ENCODE assay signal across 8 cellular contexts in genomic region chr17:77957215-77957868, GRCh38. TPM values are rescaled to one million over a fixed set of nuclear protein-coding genes. Genes with fewer than 3 reads are reported as not detected.
DNase-seq lines count a peak whose midpoint lies in the region; ATAC-seq and TF ChIP-seq lines count a peak whose summit lies in the region.

No MANE protein-coding gene starts in this region.

- CTCF ChIA-PET in activated CD8-positive, alpha-beta T cell treated with anti-CD3 and anti-CD28 coated beads, Interleukin-2, amount 10 ng/mL, durations not matched to agents 7 days and 5 days (lab: Charles Lee) = interaction anchor here (0.9 to 2.3 kb wide), 9 partner anchors 13 to 312 kb away, joined by 3 to 18 read pairs (median 7); no protein-coding TSS in a partner anchor

- peaks cover 4% of the 10 kb centered on the region for H3K36me3 Mint-ChIP-seq in activated CD8-positive, alpha-beta T cell treated with anti-CD3 and anti-CD28 coated beads, Interleukin-2, amount 10 ng/mL, durations not matched to agents 7 days and 5 days (ENCODE audit: low read depth)
- H3K36me3 Mint-ChIP-seq in glutamatergic neuron (ENCODE audit: unreplicated experiment) = peaks cover 21% of the 10 kb centered on the region

- TF ChIP-seq CTCF in glutamatergic neuron (IDR thresholded peaks at IDR 0.05; ENCODE audit: partially characterized antibody, unreplicated experiment) = no peak

- no peaks in the 10 kb centered on the region for H3K9me3 Mint-ChIP-seq in activated CD8-positive, alpha-beta T cell treated with anti-CD3 and anti-CD28 coated beads, Interleukin-2, amount 10 ng/mL, durations not matched to agents 7 days and 5 days (ENCODE audit: insufficient read depth)
- peaks cover 21% of the 10 kb centered on the region for H3K9me3 Mint-ChIP-seq in glutamatergic neuron (ENCODE audit: unreplicated experiment)

- H3K4me3 Mint-ChIP-seq in activated CD8-positive, alpha-beta T cell treated with anti-CD3 and anti-CD28 coated beads, Interleukin-2, amount 10 ng/mL, durations not matched to agents 7 days and 5 days = peak overlapping the region; percentile 88
- peak overlapping the region; percentile 92 for H3K4me3 Mint-ChIP-seq in glutamatergic neuron (ENCODE audit: unreplicated experiment)

- H3K27me3 Mint-ChIP-seq in activated CD8-positive, alpha-beta T cell treated with anti-CD3 and anti-CD28 coated beads, Interleukin-2, amount 10 ng/mL, durations not matched to agents 7 days and 5 days (ENCODE audit: low read depth) = peaks cover 38% of the 10 kb centered on the region
- peaks cover 14% of the 10 kb centered on the region for H3K27me3 Mint-ChIP-seq in glutamatergic neuron (ENCODE audit: unreplicated experiment)

- POLR2A ChIA-PET in activated CD8-positive, alpha-beta T cell treated with anti-CD3 and anti-CD28 coated beads, Interleukin-2, amount 10 ng/mL, durations not matched to agents 7 days and 5 days (lab: Charles Lee) = interaction anchor here (0.6 to 2.5 kb wide), 19 partner anchors 9 to 538 kb away, joined by 3 to 34 read pairs (median 7); no protein-coding TSS in a partner anchor

- DNase-seq in Daoy (ENCODE audit: low read depth) = peak; percentile 23
- peak; percentile 23 for DNase-seq in activated CD8-positive, alpha-beta T cell treated with anti-CD3 and anti-CD28 coated beads, Interleukin-2, amount 10 ng/mL, durations not matched to agents 7 days and 5 days
- no peak for DNase-seq in glutamatergic neuron
- no peak for DNase-seq in skeletal muscle cell (ENCODE audit: low read depth)
- DNase-seq in NCI-H2107 treated with DMSO at 0.1 percent for 48 hours (lab: John Stamatoyannopoulos, UW; ENCODE audit: unreplicated experiment) = no peak
- DNase-seq in LoVo (ENCODE audit: low spot score) = no peak

- H3K4me1 Mint-ChIP-seq in activated CD8-positive, alpha-beta T cell treated with anti-CD3 and anti-CD28 coated beads, Interleukin-2, amount 10 ng/mL, durations not matched to agents 7 days and 5 days (ENCODE audit: low read depth) = peaks cover 40% of the 10 kb centered on the region
- H3K4me1 Mint-ChIP-seq in glutamatergic neuron (ENCODE audit: low read depth, unreplicated experiment) = peaks cover 15% of the 10 kb centered on the region

- H3K4me3 ChIP-seq in skeletal muscle cell (ENCODE audit: low read depth, low read length) = peak overlapping the region; percentile 65

- ATAC-seq in HG03039 (IDR thresholded peaks at IDR 0.05; ENCODE audit: unreplicated experiment) = peak; percentile 6
- no peak for ATAC-seq in activated CD8-positive, alpha-beta T cell treated with anti-CD3 and anti-CD28 coated beads, Interleukin-2, amount 10 ng/mL, durations not matched to agents 7 days and 5 days
- ATAC-seq in HG02588 (IDR thresholded peaks at IDR 0.05; ENCODE audit: unreplicated experiment) = no peak

- peak overlapping the region; percentile 85 for H3K27ac Mint-ChIP-seq in activated CD8-positive, alpha-beta T cell treated with anti-CD3 and anti-CD28 coated beads, Interleukin-2, amount 10 ng/mL, durations not matched to agents 7 days and 5 days
- peak overlapping the region; percentile 86 for H3K27ac Mint-ChIP-seq in glutamatergic neuron (ENCODE audit: unreplicated experiment)

RNA-seq across cellular contexts. Expression of gene TNRC6C, which starts 1.2 kb away (rescaled TPM):
- total RNA-seq in Daoy (2014; rRNA removed; shearing (Covaris generic)) = 2.7 and 2.8 TPM in 2 replicates
- total RNA-seq in activated CD8-positive, alpha-beta T cell treated with anti-CD3 and anti-CD28 coated beads, Interleukin-2, amount 10 ng/mL, durations not matched to agents 7 days and 5 days = 10 to 100 TPM; 33.3 to 36.2 TPM
- total RNA-seq in glutamatergic neuron (ENCODE audit: unreplicated experiment) = 64.7 TPM

Comparison
In these comparisons a context has a peak if more than half of its experiments do, and no peak if none do; other contexts are left out.
1. DNase-seq: peak in Daoy (single experiment) and activated CD8-positive, alpha-beta T cell treated with anti-CD3 and anti-CD28 coated beads, Interleukin-2, amount 10 ng/mL, durations not matched to agents 7 days and 5 days (single experiment); none in glutamatergic neuron (single experiment), skeletal muscle cell (single experiment), NCI-H2107 treated with DMSO at 0.1 percent for 48 hours (single experiment) and LoVo (single experiment).